17 cellular contexts compared by ENCODE assay signal in genomic region chr4:159219862-159220261, GRCh38.
DNase-seq lines count a peak whose midpoint lies in the region; ATAC-seq, FAIRE-seq and TF ChIP-seq lines count a peak whose summit lies in the region.
"Had no signal": no experiment of that assay in that cellular context is flagged by ENCODE, and none has a peak within 500 bp of the region (broad histone marks: within the 10 kb centered on the region; RNA-seq: fewer than 3 reads in every experiment).

No MANE protein-coding gene starts in this region.

- H3K4me1 ChIP-seq in right lobe of liver (peaks cover 0 to 26% (median 4%) of the 10 kb centered on the region in 4 donors), HepG2 (ENCODE audit: insufficient read depth, low read length) (peaks cover 19% of the 10 kb centered on the region), left ventricle myocardium inferior (peaks cover 83% of the 10 kb centered on the region), psoas muscle (peaks cover 62% of the 10 kb centered on the region), mesendoderm (ENCODE audit: control insufficient read depth, low read depth, low read length) (peaks cover 2% of the 10 kb centered on the region)
- H3K4me1 ChIP-seq: BLaER1, HAP-1 had no signal

- DNase-seq in right lobe of liver, result no peak
- DNase-seq in HepG2 (ENCODE audit: low spot score), result no peak
- DNase-seq in left ventricle myocardium inferior, result no peak
- no peak for DNase-seq in psoas muscle
- no peak for DNase-seq in activated naive CD4-positive, alpha-beta T cell treated with anti-CD3 and anti-CD28 coated beads for 36 hours
- no peak for DNase-seq in mesendoderm
- DNase-seq: 8988T; AML-193; Caco-2; CD8-positive, alpha-beta memory T cell; DMS79 had no signal

- H3K36me3 ChIP-seq in right lobe of liver (no peaks in the 10 kb centered on the region), HepG2 (replicated peaks in 1 of 2; ENCODE audit: control insufficient read depth in 1 of 2, insufficient read depth in 2 of 2, low read length in 2 of 2) (no peaks in the 10 kb centered on the region), left ventricle myocardium inferior (no peaks in the 10 kb centered on the region), psoas muscle (ENCODE audit: insufficient read depth in 1 of 2, low read depth in 1 of 2) (no peaks in the 10 kb centered on the region), mesendoderm (ENCODE audit: control insufficient read depth, insufficient read depth, low read length) (no peaks in the 10 kb centered on the region)
- H3K36me3 ChIP-seq: HAP-1 had no signal

- H4K8ac ChIP-seq in mesendoderm (ENCODE audit: low read depth, low read length), result no peak overlapping the region

- no peak overlapping the region for H3K18ac ChIP-seq in mesendoderm (ENCODE audit: low read length)

- no peak overlapping the region for H2AK5ac ChIP-seq in mesendoderm (ENCODE audit: low read length)

- no peak overlapping the region for H3K4me2 ChIP-seq in HepG2 (ENCODE audit: low read depth, low read length)
- H3K4me2 ChIP-seq in mesendoderm (ENCODE audit: low read length), result no peak overlapping the region
- H3K4me2 ChIP-seq: BLaER1 had no signal

- H3K27ac Mint-ChIP-seq in activated naive CD4-positive, alpha-beta T cell treated with anti-CD3 and anti-CD28 coated beads for 36 hours, result no peak overlapping the region
- H3K27ac Mint-ChIP-seq: CD8-positive, alpha-beta memory T cell; IgD-negative memory B cell had no signal

- peaks cover 10% of the 10 kb centered on the region for H3K4me1 Mint-ChIP-seq in activated naive CD4-positive, alpha-beta T cell treated with anti-CD3 and anti-CD28 coated beads for 36 hours (ENCODE audit: low read depth)

- H3K27ac ChIP-seq in right lobe of liver (no peak overlapping the region), HepG2 (ENCODE audit: extremely low read length, insufficient read depth, low read length) (no peak overlapping the region), left ventricle myocardium inferior (replicated peaks) (peak overlapping the region; percentile 71), psoas muscle (peak overlapping the region; percentile 64), mesendoderm (ENCODE audit: low read depth, low read length) (no peak overlapping the region)
- H3K27ac ChIP-seq: BLaER1 had no signal

- H4K5ac ChIP-seq in mesendoderm (ENCODE audit: low read length), result no peak overlapping the region

- H3K36me3 Mint-ChIP-seq in activated naive CD4-positive, alpha-beta T cell treated with anti-CD3 and anti-CD28 coated beads for 36 hours (ENCODE audit: low read depth), result peaks cover 4% of the 10 kb centered on the region
- H3K36me3 Mint-ChIP-seq: CD8-positive, alpha-beta memory T cell had no signal

- intact Hi-C loops in right lobe of liver (cut with DNase I), result no loop called here
- intact Hi-C loops in HepG2 (cut with micrococcal nuclease; ENCODE audit: unreplicated experiment), result no loop called here
- intact Hi-C loops in left ventricle myocardium inferior (cut with micrococcal nuclease), result no loop called here
- intact Hi-C loops in psoas muscle (cut with DNase I), result loop anchor here in 1 of 2 donors (5.0 kb wide), 1 partner anchor 47 kb away; no protein-coding TSS in a partner anchor
- intact Hi-C loops in activated naive CD4-positive, alpha-beta T cell treated with anti-CD3 and anti-CD28 coated beads for 36 hours (cut with micrococcal nuclease), result no loop called here

- H3K4me3 ChIP-seq in right lobe of liver (no peak overlapping the region), HepG2 (replicated peaks in 1 of 3; ENCODE audit: insufficient read depth in 1 of 3, low read depth in 2 of 3, low read length in 3 of 3) (no peak overlapping the region), left ventricle myocardium inferior (no peak overlapping the region), psoas muscle (no peak overlapping the region), mesendoderm (ENCODE audit: low read length) (no peak overlapping the region)
- H3K4me3 ChIP-seq: BLaER1, HAP-1 had no signal

- H4K20me1 ChIP-seq in HepG2 (ENCODE audit: insufficient read depth, low read length), result no peaks in the 10 kb centered on the region

- H3K4ac ChIP-seq in mesendoderm (ENCODE audit: low read depth, low read length), result no peak overlapping the region

- no peaks in the 10 kb centered on the region for H3K9me3 Mint-ChIP-seq in activated naive CD4-positive, alpha-beta T cell treated with anti-CD3 and anti-CD28 coated beads for 36 hours
- H3K9me3 Mint-ChIP-seq: CD8-positive, alpha-beta memory T cell; IgD-negative memory B cell had no signal

- H3K27me3 ChIP-seq in right lobe of liver, result no peaks in the 10 kb centered on the region
- H3K27me3 ChIP-seq in HepG2 (ENCODE audit: control insufficient read depth in 1 of 2, insufficient read depth in 2 of 2, low read length in 2 of 2), result no peaks in the 10 kb centered on the region
- no peaks in the 10 kb centered on the region for H3K27me3 ChIP-seq in left ventricle myocardium inferior (ENCODE audit: low read depth)
- H3K27me3 ChIP-seq in psoas muscle (ENCODE audit: insufficient read depth in 3 of 3, low read length in 2 of 3), result no peaks in the 10 kb centered on the region
- no peaks in the 10 kb centered on the region for H3K27me3 ChIP-seq in mesendoderm (ENCODE audit: insufficient read depth, low read length, poor library complexity)
- H3K27me3 ChIP-seq: BLaER1 had no signal

- H3K27me3 Mint-ChIP-seq in activated naive CD4-positive, alpha-beta T cell treated with anti-CD3 and anti-CD28 coated beads for 36 hours (ENCODE audit: low read depth), result no peaks in the 10 kb centered on the region
- H3K27me3 Mint-ChIP-seq: CD8-positive, alpha-beta memory T cell; IgD-negative memory B cell had no signal

- no peak overlapping the region for H2BK120ac ChIP-seq in mesendoderm (ENCODE audit: low read depth, low read length)

- H3K56ac ChIP-seq in mesendoderm (ENCODE audit: low read length), result no peak overlapping the region

- in situ Hi-C loops in HepG2 (cut with HindIII; ENCODE audit: extremely low pct_ligation_motif_present, low pct_unique_long_range_greater_than_20kb), result no loop called here

- ATAC-seq in right lobe of liver, result peak; percentile 46 to 67 (median 60)
- no peak for ATAC-seq in HepG2
- ATAC-seq in psoas muscle, result peak in 2 of 4 donors; percentile 34 to 36
- no peak for ATAC-seq in GM19463 (IDR thresholded peaks at IDR 0.05; ENCODE audit: unreplicated experiment)

- no peak for TF ChIP-seq RAD21 in HepG2 (CRISPR knock-in tag; IDR thresholded peaks at IDR 0.05)

- 57% methylated on average over 1 of the region's 1 CpG for WGBS in right lobe of liver (ENCODE audit: insufficient coverage, low coverage, low lambda C conversion rate, missing lambda C conversion rate)
- 91% methylated on average over 1 of the region's 1 CpG for WGBS in HepG2 (ENCODE audit: low lambda C conversion rate)
- 98 to 100% (median 99%) methylated on average over 1 of the region's 1 CpG for WGBS in psoas muscle, 3 donors
- no CpG with 5 or more reads among the region's 1 CpG for WGBS in mesendoderm (ENCODE audit: extremely low coverage, insufficient coverage, low lambda C conversion rate)

- H3K79me1 ChIP-seq in mesendoderm (ENCODE audit: low read length), result peaks cover 20% of the 10 kb centered on the region

- FAIRE-seq in HepG2 (lab: Jason Lieb, UNC), result no peak
- FAIRE-seq: GM12891, H1 had no signal

- CTCF ChIA-PET in HepG2 (lab: Yijun Ruan, JAX; ENCODE audit: low intra/inter-chr PET ratio, low total read pairs), result no interaction called here
- CTCF ChIA-PET in activated naive CD4-positive, alpha-beta T cell treated with anti-CD3 and anti-CD28 coated beads for 36 hours (lab: Charles Lee), result no interaction called here

- H3K79me2 ChIP-seq in HepG2 (ENCODE audit: insufficient read depth, low read length) (no peaks in the 10 kb centered on the region), mesendoderm (ENCODE audit: control insufficient read depth, insufficient read depth, low read length) (peaks cover 22% of the 10 kb centered on the region)

- no peak overlapping the region for H2BK5ac ChIP-seq in mesendoderm (ENCODE audit: low read length)

- TF ChIP-seq POLR2A in right lobe of liver (IDR thresholded peaks at IDR 0.05) (no peak), HepG2 (IDR thresholded peaks at IDR 0.05; ENCODE audit: insufficient read depth in 1 of 2, low read depth in 2 of 2, low read length in 2 of 2) (no peak)

- BruUV-seq in HepG2 (replicated peaks; lab: Mats Ljungman, UMichigan), result no TSS peak

- TF ChIP-seq CTCF in right lobe of liver (IDR thresholded peaks at IDR 0.05) (no peak), HepG2 (CRISPR knock-in tag; IDR thresholded peaks at IDR 0.05) (no peak), left ventricle myocardium inferior (IDR thresholded peaks at IDR 0.05; ENCODE audit: borderline replicate concordance) (no peak), psoas muscle (IDR thresholded peaks at IDR 0.05) (no peak)

- no peak overlapping the region for H2BK15ac ChIP-seq in mesendoderm (replicated peaks; ENCODE audit: low read depth)

- H3K9me3 ChIP-seq in right lobe of liver (no peaks in the 10 kb centered on the region), HepG2 (ENCODE audit: low read length) (no peaks in the 10 kb centered on the region), left ventricle myocardium inferior (replicated peaks) (no peaks in the 10 kb centered on the region), psoas muscle (no peaks in the 10 kb centered on the region)
- H3K9me3 ChIP-seq: BLaER1, Caco-2, HAP-1 had no signal

- POLR2A ChIA-PET in HepG2 (lab: Yijun Ruan, JAX), result no interaction called here

- no peak overlapping the region for H2AFZ ChIP-seq in HepG2 (ENCODE audit: low read length)

- H3K9ac ChIP-seq in HepG2 (ENCODE audit: insufficient read depth, low read depth, low read length) (no peak overlapping the region), mesendoderm (ENCODE audit: low read length) (no peak overlapping the region)
- H3K9ac ChIP-seq: BLaER1 had no signal

- no peak overlapping the region for H3K23ac ChIP-seq in mesendoderm (ENCODE audit: low read length)

- no peak overlapping the region for H3K4me3 Mint-ChIP-seq in activated naive CD4-positive, alpha-beta T cell treated with anti-CD3 and anti-CD28 coated beads for 36 hours
- H3K4me3 Mint-ChIP-seq: CD8-positive, alpha-beta memory T cell; IgD-negative memory B cell had no signal

- no peak for TF ChIP-seq EP300 in HepG2 (IDR thresholded peaks at IDR 0.05; ENCODE audit: low read depth in 2 of 2, low read length in 2 of 2)
- no peak for TF ChIP-seq EP300 in HepG2 (CRISPR knock-in tag; IDR thresholded peaks at IDR 0.05; ENCODE audit: borderline replicate concordance)

TF ChIP-seq in HepG2, 621 proteins besides CTCF, POLR2A, EP300 and RAD21 (continues in another document):
- TF ChIP-seq ZFP41 (CRISPR knock-in tag; IDR thresholded peaks at IDR 0.05; ENCODE audit: borderline replicate concordance) (no peak), STAG1 (CRISPR knock-in tag; IDR thresholded peaks at IDR 0.05) (no peak), GTF2F1 (IDR thresholded peaks at IDR 0.05; ENCODE audit: low read length) (no peak)

Comparison
In these comparisons a context has a peak if more than half of its experiments do, and no peak if none do; other contexts are left out.
1. ATAC-seq: peak in right lobe of liver (4 of 4); none in HepG2 (single experiment) and GM19463 (single experiment).
2. H3K27ac ChIP-seq: peak in left ventricle myocardium inferior (single experiment) and psoas muscle (single experiment); none in right lobe of liver (0 of 3), HepG2 (single experiment) and mesendoderm (single experiment).